ENCODE assay signal across 24 cellular contexts in the genomic region with DNA sequence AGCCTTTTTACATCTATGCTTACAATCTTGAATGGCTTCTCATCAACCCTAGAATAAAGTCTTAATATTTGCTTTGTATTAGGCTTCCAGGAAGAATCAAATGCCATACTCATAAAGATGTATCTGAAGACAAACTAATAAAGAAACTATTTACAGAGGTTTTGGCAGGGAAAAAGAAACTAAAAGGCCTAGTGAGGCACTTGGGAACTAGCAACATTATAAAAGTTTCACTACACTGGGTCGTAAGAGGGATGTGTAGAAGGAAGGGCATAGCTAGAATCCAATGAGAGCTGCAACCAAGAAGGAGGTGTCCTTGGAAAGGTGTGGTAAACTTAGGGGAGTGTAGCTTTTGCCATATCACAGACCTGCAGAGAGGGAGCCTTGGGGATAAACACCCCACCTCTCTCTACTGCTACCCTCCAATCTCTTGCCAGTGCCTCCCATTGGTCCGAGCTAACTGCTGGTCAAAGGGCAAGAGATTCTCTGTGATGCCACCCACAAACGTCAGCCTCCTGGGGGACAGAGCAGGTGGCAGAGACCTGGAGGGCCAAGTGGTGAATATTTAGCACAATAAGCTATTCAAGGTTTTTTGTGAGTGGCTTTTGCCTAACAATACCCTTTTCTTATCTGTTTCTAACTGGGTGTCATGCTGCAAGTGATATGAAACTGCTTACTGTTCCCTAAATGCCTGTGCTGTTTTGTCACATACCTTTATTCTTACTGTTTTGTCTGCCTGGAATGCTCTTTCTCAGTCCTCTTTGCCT.
DNase-seq lines count a peak whose midpoint lies in the region; ATAC-seq, FAIRE-seq and TF ChIP-seq lines count a peak whose summit lies in the region.
"Had no signal": no experiment of that assay in that cellular context is flagged by ENCODE, and none has a peak within 500 bp of the region (broad histone marks: within the 10 kb centered on the region; RNA-seq: fewer than 3 reads in every experiment).

No MANE protein-coding gene starts in this region.

- intact Hi-C loops in psoas muscle (cut with DNase I) = loop anchor here in 1 of 2 donors (5.0 kb wide), 1 partner anchor 47 kb away; no protein-coding TSS in a partner anchor
- intact Hi-C loops in vagina (cut with DNase I) = no loop called here
- intact Hi-C loops in activated CD8-positive, alpha-beta T cell treated with anti-CD3 and anti-CD28 coated beads for 36 hours (cut with micrococcal nuclease) = loop anchor here (10.0 kb wide), 1 partner anchor 56 kb away; no protein-coding TSS in a partner anchor

- no peak for TF ChIP-seq POLR2A in vagina (IDR thresholded peaks at IDR 0.05)

- no peaks in the 10 kb centered on the region for H3K4me1 Mint-ChIP-seq in activated CD8-positive, alpha-beta T cell treated with anti-CD3 and anti-CD28 coated beads for 36 hours (ENCODE audit: low read depth)
- H3K4me1 Mint-ChIP-seq: activated T-helper 17 cell treated with anti-CD3 and anti-CD28 coated beads, Interleukin-2, amount 50 U/mL, for 72 hours; naive B cell; T-cell had no signal

- ATAC-seq in psoas muscle (peak in 1 of 4 donors; percentile 8), esophagus mucosa (no peak)
- ATAC-seq in activated CD8-positive, alpha-beta T cell treated with anti-CD3 and anti-CD28 coated beads for 36 hours = no peak
- ATAC-seq: activated T-helper 17 cell treated with anti-CD3 and anti-CD28 coated beads, Interleukin-2, amount 50 U/mL, for 72 hours; right cardiac atrium; T-cell had no signal

- peak; percentile 28 for FAIRE-seq in bronchial epithelial cell (lab: Jason Lieb, UNC)
- FAIRE-seq: urothelium cell line had no signal

- H3K36me3 ChIP-seq in NT2/D1 (ENCODE audit: insufficient read depth, insufficient read length, low read length) = no peaks in the 10 kb centered on the region
- no peaks in the 10 kb centered on the region for H3K36me3 ChIP-seq in bronchial epithelial cell (ENCODE audit: control insufficient read depth, insufficient read depth, low read length)
- H3K36me3 ChIP-seq in psoas muscle (ENCODE audit: insufficient read depth in 1 of 2, low read depth in 1 of 2) = peaks cover 0 to 7% of the 10 kb centered on the region in 2 donors
- no peaks in the 10 kb centered on the region for H3K36me3 ChIP-seq in vagina

- H3K27ac ChIP-seq in psoas muscle (peak overlapping the region; percentile 54), vagina (no peak overlapping the region)
- H3K27ac ChIP-seq: PC-9 had no signal

- CTCF ChIA-PET in activated CD8-positive, alpha-beta T cell treated with anti-CD3 and anti-CD28 coated beads for 36 hours (lab: Charles Lee) = interaction anchor here (1.0 kb wide), 1 partner anchor 257 kb away, joined by 3 read pairs; no protein-coding TSS in a partner anchor

- H3K4me1 ChIP-seq in NT2/D1 (ENCODE audit: insufficient read depth, insufficient read length) = peaks cover 2% of the 10 kb centered on the region
- H3K4me1 ChIP-seq in psoas muscle = peaks cover 28% of the 10 kb centered on the region
- H3K4me1 ChIP-seq in vagina = no peaks in the 10 kb centered on the region

- H3K4me3 Mint-ChIP-seq in activated CD8-positive, alpha-beta T cell treated with anti-CD3 and anti-CD28 coated beads for 36 hours = no peak overlapping the region
- H3K4me3 Mint-ChIP-seq: activated naive CD8-positive, alpha-beta T cell; activated T-helper 17 cell treated with anti-CD3 and anti-CD28 coated beads, Interleukin-2, amount 50 U/mL, for 72 hours; CD14-positive monocyte; naive B cell; T-cell had no signal

- no peaks in the 10 kb centered on the region for H3K27me3 Mint-ChIP-seq in activated CD8-positive, alpha-beta T cell treated with anti-CD3 and anti-CD28 coated beads for 36 hours

- H3K9me3 ChIP-seq in NT2/D1 (ENCODE audit: insufficient read depth, low read length) = no peaks in the 10 kb centered on the region
- no peaks in the 10 kb centered on the region for H3K9me3 ChIP-seq in psoas muscle
- H3K9me3 ChIP-seq in vagina = no peaks in the 10 kb centered on the region

- POLR2A ChIA-PET in activated CD8-positive, alpha-beta T cell treated with anti-CD3 and anti-CD28 coated beads for 36 hours (lab: Charles Lee) = no interaction called here

- no peak overlapping the region for H3K9ac ChIP-seq in NT2/D1 (ENCODE audit: insufficient read length, low read depth)

- TF ChIP-seq CTCF in bronchial epithelial cell (IDR thresholded peaks at IDR 0.05; ENCODE audit: insufficient read depth, low read length, severe bottlenecking) = no peak
- TF ChIP-seq CTCF in psoas muscle (IDR thresholded peaks at IDR 0.05) = no peak
- no peak for TF ChIP-seq CTCF in vagina (IDR thresholded peaks at IDR 0.05)
- TF ChIP-seq CTCF in activated CD8-positive, alpha-beta T cell treated with anti-CD3 and anti-CD28 coated beads for 36 hours (IDR thresholded peaks at IDR 0.05) = no peak

- 54 to 63% (median 61%) methylated on average over 3 of the region's 3 CpGs for WGBS in psoas muscle, 3 donors

- H3K36me3 Mint-ChIP-seq in activated CD8-positive, alpha-beta T cell treated with anti-CD3 and anti-CD28 coated beads for 36 hours (ENCODE audit: low read depth) = no peaks in the 10 kb centered on the region
- H3K36me3 Mint-ChIP-seq: activated naive CD8-positive, alpha-beta T cell; naive B cell; T-cell had no signal

- no peak overlapping the region for H3K27ac Mint-ChIP-seq in activated CD8-positive, alpha-beta T cell treated with anti-CD3 and anti-CD28 coated beads for 36 hours
- H3K27ac Mint-ChIP-seq: activated naive CD8-positive, alpha-beta T cell; activated T-helper 17 cell treated with anti-CD3 and anti-CD28 coated beads, Interleukin-2, amount 50 U/mL, for 72 hours; T-cell had no signal

- H3K27me3 ChIP-seq in NT2/D1 (ENCODE audit: insufficient read depth, insufficient read length) = no peaks in the 10 kb centered on the region
- no peaks in the 10 kb centered on the region for H3K27me3 ChIP-seq in bronchial epithelial cell (ENCODE audit: control insufficient read depth, insufficient read depth, low read length)
- H3K27me3 ChIP-seq in psoas muscle (ENCODE audit: insufficient read depth in 3 of 3, low read length in 2 of 3) = no peaks in the 10 kb centered on the region
- H3K27me3 ChIP-seq in vagina = no peaks in the 10 kb centered on the region

- peak; percentile 29 for DNase-seq in EH (ENCODE audit: low read depth)
- peak; percentile 16 for DNase-seq in NT2/D1 (ENCODE audit: low read depth, low spot score)
- no peak for DNase-seq in bronchial epithelial cell (ENCODE audit: low read depth)
- DNase-seq in psoas muscle = no peak
- no peak for DNase-seq in DMS53 (lab: John Stamatoyannopoulos, UW)
- no peak for DNase-seq in vagina (ENCODE audit: extremely low spot score in 2 of 2)
- no peak for DNase-seq in activated CD8-positive, alpha-beta T cell treated with anti-CD3 and anti-CD28 coated beads for 36 hours
- DNase-seq: activated CD4-positive, alpha-beta T cell treated with anti-CD3 and anti-CD28 coated beads, Interleukin-2, amount 50 U/mL, for 1 hour; activated CD8-positive, alpha-beta memory T cell treated with anti-CD3 and anti-CD28 coated beads, Interleukin-2, amount 50 U/mL, for 4 hours; effector CD8-positive, alpha-beta T cell; mesenchymal stem cell; naive B cell; NCI-H1092 treated with DMSO at 0.1 percent for 48 hours; NCI-H2081; NCI-H345; PC-9; right cardiac atrium; SHP77 treated with DMSO at 0.1 percent for 48 hours; T-cell had no signal

- no peaks in the 10 kb centered on the region for H3K9me3 Mint-ChIP-seq in activated CD8-positive, alpha-beta T cell treated with anti-CD3 and anti-CD28 coated beads for 36 hours

- H3K4me3 ChIP-seq in NT2/D1 (ENCODE audit: insufficient read length, low read depth) = no peak overlapping the region
- no peak overlapping the region for H3K4me3 ChIP-seq in bronchial epithelial cell (ENCODE audit: low read depth, low read length)
- no peak overlapping the region for H3K4me3 ChIP-seq in psoas muscle
- no peak overlapping the region for H3K4me3 ChIP-seq in vagina
- H3K4me3 ChIP-seq: PC-9 had no signal

Comparison
In these comparisons a context has a peak if more than half of its experiments do, and no peak if none do; other contexts are left out.
1. DNase-seq: peak in EH (single experiment) and NT2/D1 (single experiment); none in bronchial epithelial cell (single experiment), psoas muscle (0 of 2), DMS53 (single experiment), vagina (0 of 2) and activated CD8-positive, alpha-beta T cell treated with anti-CD3 and anti-CD28 coated beads for 36 hours (single experiment).